24 cellular contexts compared by ENCODE assay signal in genomic region chr10:84924131-84924530, GRCh38.
"Had no signal": no experiment of that assay in that cellular context is flagged by ENCODE, and none has a peak within 500 bp of the region (broad histone marks: within the 10 kb centered on the region; RNA-seq: fewer than 3 reads in every experiment).

No MANE protein-coding gene starts in this region.

- H3K27me3 Mint-ChIP-seq: dendritic cell treated with granulocyte-macrophage colony-stimulating factor and Interleukin-4, amounts not matched to agents 40 ng/mL and 50 ng/mL, for 4 days had no signal

- ATAC-seq: esophagus mucosa; gastrocnemius medialis; left lung; naive thymus-derived CD8-positive, alpha-beta T cell; psoas muscle; right cardiac atrium; stimulated activated effector memory CD8-positive, alpha-beta T cell treated with anti-CD3 and anti-CD28 coated beads, Interleukin-12 subunit alpha, Interleukin-12 subunit beta, amount 100 ng/mL, for 72 hours had no signal

- H3K36me3 ChIP-seq: gastrocnemius medialis, left lung, ovary, sigmoid colon, stomach, thyroid gland, vagina had no signal

- H3K4me3 Mint-ChIP-seq: dendritic cell treated with granulocyte-macrophage colony-stimulating factor and Interleukin-4, amounts not matched to agents 40 ng/mL and 50 ng/mL, for 4 days; endodermal cell; naive thymus-derived CD8-positive, alpha-beta T cell; nephron progenitor cell; stimulated activated effector memory CD8-positive, alpha-beta T cell treated with anti-CD3 and anti-CD28 coated beads, Interleukin-12 subunit alpha, Interleukin-12 subunit beta, amount 100 ng/mL, for 72 hours had no signal

- H3K9me3 ChIP-seq: ovary, thyroid gland, vagina had no signal

- H3K27ac ChIP-seq: epithelial cell of prostate, gastrocnemius medialis, left lung, ovary, psoas muscle, sigmoid colon, stomach, thyroid gland, vagina had no signal

- DNase-seq: effector CD8-positive, alpha-beta T cell; endodermal cell; foreskin fibroblast; gastrocnemius medialis; head of caudate nucleus; left lung; naive thymus-derived CD8-positive, alpha-beta T cell; nephron progenitor cell; occipital lobe; ovary; posterior cingulate gyrus; psoas muscle; right cardiac atrium; sigmoid colon; stimulated activated CD4-positive, alpha-beta T cell treated with anti-CD3 and anti-CD28 coated beads, Interleukin-2, amount 100 ng/mL, for 24 hours; stimulated activated CD4-positive, alpha-beta T cell treated with anti-CD3 and anti-CD28 coated beads, Interleukin-4, amount 100 ng/mL, for 24 hours; stimulated activated naive CD4-positive, alpha-beta T cell treated with Interleukin-2 at 50 U/mL for 16 hours; stomach; thyroid gland had no signal

- H3K4me1 Mint-ChIP-seq: endodermal cell; naive thymus-derived CD8-positive, alpha-beta T cell; nephron progenitor cell; stimulated activated effector memory CD8-positive, alpha-beta T cell treated with anti-CD3 and anti-CD28 coated beads, Interleukin-12 subunit alpha, Interleukin-12 subunit beta, amount 100 ng/mL, for 72 hours had no signal

- H3K9me3 Mint-ChIP-seq: dendritic cell treated with granulocyte-macrophage colony-stimulating factor and Interleukin-4, amounts not matched to agents 40 ng/mL and 50 ng/mL, for 4 days; stimulated activated effector memory CD8-positive, alpha-beta T cell treated with anti-CD3 and anti-CD28 coated beads, Interleukin-12 subunit alpha, Interleukin-12 subunit beta, amount 100 ng/mL, for 72 hours had no signal

- H3K27me3 ChIP-seq: gastrocnemius medialis, left lung, ovary, sigmoid colon, stomach, thyroid gland, vagina had no signal

- H3K36me3 Mint-ChIP-seq: naive thymus-derived CD8-positive, alpha-beta T cell; stimulated activated effector memory CD8-positive, alpha-beta T cell treated with anti-CD3 and anti-CD28 coated beads, Interleukin-12 subunit alpha, Interleukin-12 subunit beta, amount 100 ng/mL, for 72 hours had no signal

- H3K4me1 ChIP-seq: gastrocnemius medialis, left lung, psoas muscle, sigmoid colon, stomach, thyroid gland, vagina had no signal

- H3K27ac Mint-ChIP-seq: dendritic cell treated with granulocyte-macrophage colony-stimulating factor and Interleukin-4, amounts not matched to agents 40 ng/mL and 50 ng/mL, for 4 days; endodermal cell; naive thymus-derived CD8-positive, alpha-beta T cell; nephron progenitor cell; stimulated activated effector memory CD8-positive, alpha-beta T cell treated with anti-CD3 and anti-CD28 coated beads, Interleukin-12 subunit alpha, Interleukin-12 subunit beta, amount 100 ng/mL, for 72 hours had no signal

- H3K4me3 ChIP-seq: gastrocnemius medialis, left lung, ovary, psoas muscle, sigmoid colon, stomach, thyroid gland, vagina had no signal
